11 cellular contexts compared by ENCODE assay signal in genomic region chr5:96743065-96743768, GRCh38.
A peak's percentile ranks its signal among the peaks of the same experiment; 100 is the strongest.
DNase-seq lines count a peak whose midpoint lies in the region; ATAC-seq and TF ChIP-seq lines count a peak whose summit lies in the region.
"Had no signal": no experiment of that assay in that cellular context is flagged by ENCODE, and none has a peak within 500 bp of the region (broad histone marks: within the 10 kb centered on the region; RNA-seq: fewer than 3 reads in every experiment).

No MANE protein-coding gene starts in this region.

- peak overlapping the region; percentile 26 for H3K27ac Mint-ChIP-seq in stimulated activated naive CD8-positive, alpha-beta T cell treated with anti-CD3 and anti-CD28 coated beads, Interleukin-15, Interleukin-2, amounts not matched to agents 100 ng/mL and 50 ng/mL, for 24 hours
- H3K27ac Mint-ChIP-seq in stimulated activated naive CD8-positive, alpha-beta T cell treated with anti-CD3 and anti-CD28 coated beads, Interleukin-15, amount 100 ng/mL, for 72 hours: peak overlapping the region in 1 of 2 donors; percentile 4

- peaks cover 29% of the 10 kb centered on the region for H3K4me1 Mint-ChIP-seq in stimulated activated naive CD8-positive, alpha-beta T cell treated with anti-CD3 and anti-CD28 coated beads, Interleukin-15, Interleukin-2, amounts not matched to agents 100 ng/mL and 50 ng/mL, for 24 hours (ENCODE audit: low read depth)
- H3K4me1 Mint-ChIP-seq in stimulated activated naive CD8-positive, alpha-beta T cell treated with anti-CD3 and anti-CD28 coated beads, Interleukin-15, amount 100 ng/mL, for 72 hours: peaks cover 35% of the 10 kb centered on the region

- intact Hi-C loops in aorta (cut with DNase I): no loop called here

- DNase-seq in stimulated activated naive CD8-positive, alpha-beta T cell treated with anti-CD3 and anti-CD28 coated beads, Interleukin-15, amount 100 ng/mL, for 72 hours: no peak
- DNase-seq in brain microvascular endothelial cell: peak; percentile 47
- no peak for DNase-seq in left lobe of liver (ENCODE audit: low spot score)
- no peak for DNase-seq in aorta
- DNase-seq in NCI-H82 (lab: John Stamatoyannopoulos, UW): no peak
- DNase-seq in activated CD4-positive, alpha-beta T cell treated with anti-CD3 and anti-CD28 coated beads for 4 hours: no peak
- DNase-seq: DMS79 treated with DMSO at 0.1 percent for 48 hours, T-cell had no signal

- WGBS in aorta, 2 donors: 76 to 78% methylated on average over 11 of the region's 11 CpGs

- no peak for ATAC-seq in stimulated activated naive CD8-positive, alpha-beta T cell treated with anti-CD3 and anti-CD28 coated beads, Interleukin-15, amount 100 ng/mL, for 72 hours
- ATAC-seq in left lobe of liver (peak; percentile 48), aorta (ENCODE audit: low FRiP score) (peak; percentile 66), HG02840 (IDR thresholded peaks at IDR 0.05; ENCODE audit: low FRiP score, unreplicated experiment) (no peak)
- ATAC-seq: T-cell had no signal

- H3K4me1 ChIP-seq in aorta (ENCODE audit: control insufficient read depth in 1 of 2, insufficient read depth in 2 of 2, low read length in 2 of 2): no peaks in the 10 kb centered on the region

- H3K27me3 ChIP-seq in brain microvascular endothelial cell (replicated peaks) (no peaks in the 10 kb centered on the region), aorta (ENCODE audit: control insufficient read depth in 1 of 2, insufficient read depth in 2 of 2, low read length in 1 of 2) (no peaks in the 10 kb centered on the region)

- TF ChIP-seq CTCF in brain microvascular endothelial cell (IDR thresholded peaks at IDR 0.05; ENCODE audit: low read depth, low read length, missing control alignments): no peak

- no peaks in the 10 kb centered on the region for H3K9me3 ChIP-seq in aorta (ENCODE audit: control insufficient read depth, low read length)

- H3K27me3 Mint-ChIP-seq in stimulated activated naive CD8-positive, alpha-beta T cell treated with anti-CD3 and anti-CD28 coated beads, Interleukin-15, Interleukin-2, amounts not matched to agents 100 ng/mL and 50 ng/mL, for 24 hours: no peaks in the 10 kb centered on the region
- H3K27me3 Mint-ChIP-seq in stimulated activated naive CD8-positive, alpha-beta T cell treated with anti-CD3 and anti-CD28 coated beads, Interleukin-15, amount 100 ng/mL, for 72 hours: no peaks in the 10 kb centered on the region
- H3K27me3 Mint-ChIP-seq: T-cell had no signal

- H3K36me3 ChIP-seq in brain microvascular endothelial cell (replicated peaks) (peaks cover 76% of the 10 kb centered on the region), aorta (ENCODE audit: control insufficient read depth in 1 of 2, insufficient read depth in 2 of 2, low read length in 1 of 2) (peaks cover 18 to 21% of the 10 kb centered on the region in 2 donors)

- H3K4me3 Mint-ChIP-seq in stimulated activated naive CD8-positive, alpha-beta T cell treated with anti-CD3 and anti-CD28 coated beads, Interleukin-15, Interleukin-2, amounts not matched to agents 100 ng/mL and 50 ng/mL, for 24 hours: no peak overlapping the region
- H3K4me3 Mint-ChIP-seq in stimulated activated naive CD8-positive, alpha-beta T cell treated with anti-CD3 and anti-CD28 coated beads, Interleukin-15, amount 100 ng/mL, for 72 hours: no peak overlapping the region
- H3K4me3 Mint-ChIP-seq: T-cell had no signal

- H3K36me3 Mint-ChIP-seq in stimulated activated naive CD8-positive, alpha-beta T cell treated with anti-CD3 and anti-CD28 coated beads, Interleukin-15, Interleukin-2, amounts not matched to agents 100 ng/mL and 50 ng/mL, for 24 hours (ENCODE audit: low read depth): peaks cover 64% of the 10 kb centered on the region

- H3K27ac ChIP-seq in brain microvascular endothelial cell (peak overlapping the region; percentile 49), aorta (ENCODE audit: low read depth in 1 of 2, low read length in 2 of 2) (no peak overlapping the region)
- H3K27ac ChIP-seq: KMS-11 had no signal

- no peak overlapping the region for H3K4me3 ChIP-seq in brain microvascular endothelial cell (ENCODE audit: low read depth, low read length)
- H3K4me3 ChIP-seq in aorta (ENCODE audit: low read length in 2 of 2): no peak overlapping the region

- no peaks in the 10 kb centered on the region for H3K9me3 Mint-ChIP-seq in stimulated activated naive CD8-positive, alpha-beta T cell treated with anti-CD3 and anti-CD28 coated beads, Interleukin-15, Interleukin-2, amounts not matched to agents 100 ng/mL and 50 ng/mL, for 24 hours
- no peaks in the 10 kb centered on the region for H3K9me3 Mint-ChIP-seq in stimulated activated naive CD8-positive, alpha-beta T cell treated with anti-CD3 and anti-CD28 coated beads, Interleukin-15, amount 100 ng/mL, for 72 hours
- H3K9me3 Mint-ChIP-seq: T-cell had no signal

- in situ Hi-C loops in brain microvascular endothelial cell (cut with HindIII; ENCODE audit: low pct_ligation_motif_present, low sequenced_read_pairs): no loop called here

Comparison
In these comparisons a context has a peak if more than half of its experiments do, and no peak if none do; other contexts are left out.
1. ATAC-seq: peak in left lobe of liver (single experiment) and aorta (single experiment); none in stimulated activated naive CD8-positive, alpha-beta T cell treated with anti-CD3 and anti-CD28 coated beads, Interleukin-15, amount 100 ng/mL, for 72 hours (single experiment) and HG02840 (single experiment).